Comparison of ENCODE assay signal across 8 cellular contexts in genomic region chr17:44187131-44187899, GRCh38. TPM values are rescaled to one million over a fixed set of nuclear protein-coding genes. Genes with fewer than 3 reads are reported as not detected.
DNase-seq lines count a peak whose midpoint lies in the region; ATAC-seq lines count a peak whose summit lies in the region.

No MANE protein-coding gene starts in this region.

- H2AFZ ChIP-seq in GM23248 = peak overlapping the region; percentile 80

- H4K20me1 ChIP-seq in GM23248 (ENCODE audit: insufficient read depth) = no peaks in the 10 kb centered on the region

- H3K4me3 ChIP-seq in GM23248 (peak overlapping the region; percentile 93), MG63 (peak overlapping the region; percentile 84), iPS-18a (ENCODE audit: low read length) (peak overlapping the region; percentile 100)

- DNase-seq in NCI-H2107 (lab: John Stamatoyannopoulos, UW) = peak; percentile 64
- DNase-seq in NCI-H2107 treated with DMSO at 0.1 percent for 48 hours (lab: John Stamatoyannopoulos, UW; ENCODE audit: unreplicated experiment) = no peak
- peak; percentile 72 for DNase-seq in GM23248
- no peak for DNase-seq in MG63
- no peak for DNase-seq in stimulated activated naive B cell treated with anti-CD40 and anti-IgM and Interleukin-4, amounts not matched to agents 10 μg/mL and 1 μg/mL and 100 μg/mL, for 72 hours
- no peak for DNase-seq in mucosa of gallbladder (ENCODE audit: low spot score)

- peak overlapping the region; percentile 99 for H3K27ac Mint-ChIP-seq in stimulated activated naive B cell treated with anti-CD40 and anti-IgM and Interleukin-4, amounts not matched to agents 10 μg/mL and 1 μg/mL and 100 μg/mL, for 72 hours

- peaks cover 16 to 37% of the 10 kb centered on the region in 2 donors for H3K36me3 Mint-ChIP-seq in stimulated activated naive B cell treated with anti-CD40 and anti-IgM and Interleukin-4, amounts not matched to agents 10 μg/mL and 1 μg/mL and 100 μg/mL, for 72 hours

- peak overlapping the region; percentile 92 for H3K27ac ChIP-seq in GM23248
- H3K27ac ChIP-seq in angular gyrus (ENCODE audit: low read depth, low read length) = peak overlapping the region; percentile 99
- peak overlapping the region; percentile 75 for H3K27ac ChIP-seq in iPS-18a (ENCODE audit: low read length)

- peaks cover 13% of the 10 kb centered on the region for H3F3A ChIP-seq in GM23248 (ENCODE audit: insufficient read depth)

- peak overlapping the region; percentile 93 to 99 for H3K4me3 Mint-ChIP-seq in stimulated activated naive B cell treated with anti-CD40 and anti-IgM and Interleukin-4, amounts not matched to agents 10 μg/mL and 1 μg/mL and 100 μg/mL, for 72 hours

- no peaks in the 10 kb centered on the region for H3K9me3 Mint-ChIP-seq in stimulated activated naive B cell treated with anti-CD40 and anti-IgM and Interleukin-4, amounts not matched to agents 10 μg/mL and 1 μg/mL and 100 μg/mL, for 72 hours

- H3K9me3 ChIP-seq in GM23248 (ENCODE audit: low read depth) = no peaks in the 10 kb centered on the region
- no peaks in the 10 kb centered on the region for H3K9me3 ChIP-seq in MG63
- H3K9me3 ChIP-seq in iPS-18a (ENCODE audit: control insufficient read depth, low read depth, low read length) = no peaks in the 10 kb centered on the region

- H3K9me2 ChIP-seq in GM23248 (ENCODE audit: insufficient read depth) = no peaks in the 10 kb centered on the region

- in situ Hi-C loops in GM23248 (cut with MboI) = no loop called here

- peak overlapping the region; percentile 95 for H3K9ac ChIP-seq in GM23248
- peak overlapping the region; percentile 71 for H3K9ac ChIP-seq in iPS-18a (ENCODE audit: low read length)

- 1 to 2% methylated on average over 26 to 32 of the region's 32 CpGs for WGBS in GM23248 (ENCODE audit: low coverage in 1 of 2, low lambda C conversion rate in 2 of 2, missing lambda C conversion rate in 2 of 2), 2 experiments

- peaks cover 27 to 55% of the 10 kb centered on the region in 2 donors for H3K4me1 Mint-ChIP-seq in stimulated activated naive B cell treated with anti-CD40 and anti-IgM and Interleukin-4, amounts not matched to agents 10 μg/mL and 1 μg/mL and 100 μg/mL, for 72 hours

- peaks cover 14% of the 10 kb centered on the region for H3K4me1 ChIP-seq in GM23248 (ENCODE audit: insufficient read depth)
- peaks cover under 1% of the 10 kb centered on the region for H3K4me1 ChIP-seq in iPS-18a (ENCODE audit: control insufficient read depth, low read depth, low read length)

- H3K4me2 ChIP-seq in GM23248 (ENCODE audit: unreplicated experiment) = peak overlapping the region; percentile 76

- H3K27me3 Mint-ChIP-seq in stimulated activated naive B cell treated with anti-CD40 and anti-IgM and Interleukin-4, amounts not matched to agents 10 μg/mL and 1 μg/mL and 100 μg/mL, for 72 hours = no peaks in the 10 kb centered on the region

- ATAC-seq in stimulated activated naive B cell treated with anti-CD40 and anti-IgM and Interleukin-4, amounts not matched to agents 10 μg/mL and 1 μg/mL and 100 μg/mL, for 72 hours (replicated peaks) = peak; percentile 65 to 67

- H3K79me2 ChIP-seq in GM23248 (ENCODE audit: insufficient read depth) = peaks cover 60% of the 10 kb centered on the region

- H3K27me3 ChIP-seq in GM23248 (replicated peaks; ENCODE audit: insufficient read depth) (no peaks in the 10 kb centered on the region), MG63 (no peaks in the 10 kb centered on the region), iPS-18a (ENCODE audit: control insufficient read depth, insufficient read depth, low read length) (no peaks in the 10 kb centered on the region)

- H3K36me3 ChIP-seq in GM23248 (ENCODE audit: low read depth) (peaks cover 6% of the 10 kb centered on the region; the same call in 1 of the 2 replicates), MG63 (peaks cover 24% of the 10 kb centered on the region), iPS-18a (ENCODE audit: control insufficient read depth, low read depth, low read length) (peaks cover 11% of the 10 kb centered on the region)

RNA-seq across cellular contexts. Expression of gene TMUB2, which starts 0.5 kb away (rescaled TPM):
- 41.6 and 42.6 TPM in 2 replicates for total RNA-seq in GM23248 (2014; rRNA removed; shearing (Covaris generic))
- 44.6 and 45.0 TPM in 2 replicates for polyA plus RNA-seq in GM23248 (2016; fragmentation: Nextera tagmentation; extraction: Ambion mirVana)
- total RNA-seq in MG63 (2014; rRNA removed; shearing (Covaris generic); ENCODE audit: low replicate concordance) = 18.5 and 39.9 TPM in 2 replicates
- 49.4 TPM for total RNA-seq in mucosa of gallbladder

RNA-seq across cellular contexts. Expression of gene ATXN7L3, which starts 12.4 kb away (rescaled TPM):
- total RNA-seq in GM23248 (2014; rRNA removed; shearing (Covaris generic)) = 48.2 and 60.4 TPM in 2 replicates
- 9.8 and 10.0 TPM in 2 replicates for polyA plus RNA-seq in GM23248 (2016; fragmentation: Nextera tagmentation; extraction: Ambion mirVana)
- total RNA-seq in MG63 (2014; rRNA removed; shearing (Covaris generic); ENCODE audit: low replicate concordance) = 37.0 and 53.2 TPM in 2 replicates
- total RNA-seq in mucosa of gallbladder = 77.0 TPM

RNA-seq across cellular contexts. Expression of gene ASB16, which starts 16.8 kb away (rescaled TPM):
- total RNA-seq in GM23248 (2014; rRNA removed; shearing (Covaris generic)) = not detected in 2 replicates
- 0.22 and 0.25 TPM in 2 replicates for polyA plus RNA-seq in GM23248 (2016; fragmentation: Nextera tagmentation; extraction: Ambion mirVana)
- not detected in 2 replicates for total RNA-seq in MG63 (2014; rRNA removed; shearing (Covaris generic); ENCODE audit: low replicate concordance)
- 0.58 TPM for total RNA-seq in mucosa of gallbladder

RNA-seq across cellular contexts. Expression of gene UBTF, which starts 32.2 kb away (rescaled TPM):
- 61.1 and 62.3 TPM in 2 replicates for total RNA-seq in GM23248 (2014; rRNA removed; shearing (Covaris generic))
- 48.2 and 48.4 TPM in 2 replicates for polyA plus RNA-seq in GM23248 (2016; fragmentation: Nextera tagmentation; extraction: Ambion mirVana)
- 51.2 and 64.2 TPM in 2 replicates for total RNA-seq in MG63 (2014; rRNA removed; shearing (Covaris generic); ENCODE audit: low replicate concordance)
- 95.6 TPM for total RNA-seq in mucosa of gallbladder

RNA-seq across cellular contexts. Expression of gene HROB, which starts 45.6 kb away (rescaled TPM):
- total RNA-seq in GM23248 (2014; rRNA removed; shearing (Covaris generic)) = 1.3 and 1.8 TPM in 2 replicates
- polyA plus RNA-seq in GM23248 (2016; fragmentation: Nextera tagmentation; extraction: Ambion mirVana) = 3.5 and 3.6 TPM in 2 replicates
- total RNA-seq in MG63 (2014; rRNA removed; shearing (Covaris generic); ENCODE audit: low replicate concordance) = 3.8 and 6.5 TPM in 2 replicates
- 1.0 TPM for total RNA-seq in mucosa of gallbladder

Comparison
In these comparisons a context has a peak if more than half of its experiments do, and no peak if none do; other contexts are left out.
1. DNase-seq: peak in NCI-H2107 (single experiment) and GM23248 (single experiment); none in NCI-H2107 treated with DMSO at 0.1 percent for 48 hours (single experiment), MG63 (single experiment), stimulated activated naive B cell treated with anti-CD40 and anti-IgM and Interleukin-4, amounts not matched to agents 10 μg/mL and 1 μg/mL and 100 μg/mL, for 72 hours (single experiment) and mucosa of gallbladder (single experiment).
2. Peak in every context shown above with its lines, with median percentiles within 50 percentile points of each other: H3K27ac ChIP-seq and H3K4me3 ChIP-seq.